ENCODE assay signal across 8 cellular contexts in genomic region chr17:49365667-49366066, GRCh38. TPM values are rescaled to one million over a fixed set of nuclear protein-coding genes. Genes with fewer than 3 reads are reported as not detected.
DNase-seq lines count a peak whose midpoint lies in the region; ATAC-seq and TF ChIP-seq lines count a peak whose summit lies in the region.

No MANE protein-coding gene starts in this region.

- no peak for ATAC-seq in foreskin keratinocyte
- ATAC-seq in GM18858 (IDR thresholded peaks at IDR 0.05; ENCODE audit: unreplicated experiment), result no peak

- intact Hi-C loops in esophagus muscularis mucosa (cut with DNase I), result no loop called here

- H3K27ac ChIP-seq in foreskin keratinocyte (no peak overlapping the region), esophagus muscularis mucosa (replicated peaks in 1 of 4) (no peak overlapping the region)

- H3K4me1 ChIP-seq in foreskin keratinocyte (no peaks in the 10 kb centered on the region), esophagus muscularis mucosa (peaks cover 4 to 18% (median 13%) of the 10 kb centered on the region in 4 donors)

- no peak for TF ChIP-seq EP300 in esophagus muscularis mucosa (IDR thresholded peaks at IDR 0.05)

- no peaks in the 10 kb centered on the region for H3K36me3 ChIP-seq in esophagus muscularis mucosa

- DNase-seq in COR-L47 (lab: John Stamatoyannopoulos, UW), result peak; percentile 14
- DNase-seq in HT-29 (ENCODE audit: low spot score), result peak; percentile 64
- peak in 4 of 5 donors; percentile 16 to 57 (median 18) for DNase-seq in T-helper 1 cell
- peak in 1 of 2 donors; percentile 5 for DNase-seq in foreskin keratinocyte
- no peak for DNase-seq in stimulated activated CD8-positive, alpha-beta memory T cell treated with anti-CD3 and anti-CD28 coated beads, Interleukin-4, amount 100 ng/mL, for 48 hours
- no peak for DNase-seq in NOMO-1 treated with dmso at 0.1 percent for 144 hours (lab: John Stamatoyannopoulos, UW; ENCODE audit: unreplicated experiment)
- DNase-seq in esophagus muscularis mucosa (ENCODE audit: extremely low spot score), result no peak

- TF ChIP-seq POLR2A in esophagus muscularis mucosa (IDR thresholded peaks at IDR 0.05; ENCODE audit: low read depth), result no peak

- H3K4me3 ChIP-seq in esophagus muscularis mucosa, result no peak overlapping the region

- no peaks in the 10 kb centered on the region for H3K9me3 ChIP-seq in esophagus muscularis mucosa

- 38% methylated on average over 2 of the region's 2 CpGs for WGBS in esophagus muscularis mucosa

- TF ChIP-seq CTCF in foreskin keratinocyte (conservative IDR thresholded peaks at IDR 0.05) (peak; percentile 27), esophagus muscularis mucosa (IDR thresholded peaks at IDR 0.05) (no peak)

- H3K27me3 ChIP-seq in foreskin keratinocyte (no peaks in the 10 kb centered on the region), esophagus muscularis mucosa (no peaks in the 10 kb centered on the region)

RNA-seq across cellular contexts. Expression of gene ZNF652, which starts 3.6 kb away (rescaled TPM):
- total RNA-seq in HT-29 (2014; rRNA removed; shearing (Covaris generic)), result 11.3 and 13.0 TPM in 2 replicates
- total RNA-seq in foreskin keratinocyte, result 13.2 and 13.8 TPM in 2 replicates
- 5.8 and 6.0 TPM in 2 replicates for polyA plus RNA-seq in foreskin keratinocyte
- total RNA-seq in esophagus muscularis mucosa, result 10 to 100 TPM; 59.3 to 100.0 (median 83.0) TPM

RNA-seq across cellular contexts. Expression of gene PHB1, which starts 49.0 kb away (rescaled TPM):
- 421 and 434 TPM in 2 replicates for total RNA-seq in HT-29 (2014; rRNA removed; shearing (Covaris generic))
- total RNA-seq in foreskin keratinocyte, result 209 and 244 TPM in 2 replicates
- polyA plus RNA-seq in foreskin keratinocyte, result 328 and 360 TPM in 2 replicates
- 100 to 1,000 TPM in 1 of 4 donors, 10 to 100 TPM in 3; 75.6 to 101 (median 95.6) TPM for total RNA-seq in esophagus muscularis mucosa

Comparison
In these comparisons a context has a peak if more than half of its experiments do, and no peak if none do; other contexts are left out.
1. DNase-seq: peak in COR-L47 (single experiment), HT-29 (single experiment) and T-helper 1 cell (4 of 5); none in stimulated activated CD8-positive, alpha-beta memory T cell treated with anti-CD3 and anti-CD28 coated beads, Interleukin-4, amount 100 ng/mL, for 48 hours (single experiment), NOMO-1 treated with dmso at 0.1 percent for 144 hours (single experiment) and esophagus muscularis mucosa (single experiment).